Comparison of ENCODE assay signal across 21 cellular contexts in the genomic region with DNA sequence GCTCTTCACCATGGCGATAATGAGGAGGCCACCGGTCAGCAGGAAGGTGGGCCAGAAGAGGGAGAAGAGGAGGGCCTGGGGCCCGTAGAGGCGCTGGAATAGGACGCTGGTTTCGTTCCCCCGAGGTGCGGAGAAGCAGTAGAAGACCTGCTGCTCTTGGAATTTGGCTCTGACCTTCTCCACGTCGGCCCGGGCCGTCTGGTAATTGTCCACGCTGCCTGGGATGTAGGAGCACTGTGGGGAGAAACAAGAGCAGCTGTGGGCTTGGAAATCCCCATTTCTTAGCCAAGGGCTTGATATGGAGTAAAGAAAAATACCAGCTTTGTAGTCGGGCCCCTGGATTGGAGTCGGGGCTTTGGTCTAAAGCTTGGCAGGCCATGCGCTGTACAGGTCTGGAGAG. TPM values are rescaled to one million over a fixed set of nuclear protein-coding genes. Genes with fewer than 3 reads are reported as not detected.
DNase-seq lines count a peak whose midpoint lies in the region; ATAC-seq and TF ChIP-seq lines count a peak whose summit lies in the region.
"Had no signal": no experiment of that assay in that cellular context is flagged by ENCODE, and none has a peak within 500 bp of the region (broad histone marks: within the 10 kb centered on the region; RNA-seq: fewer than 3 reads in every experiment).

No MANE protein-coding gene starts in this region.

- no peaks in the 10 kb centered on the region for H4K20me1 ChIP-seq in GM23338 (replicated peaks; ENCODE audit: insufficient read depth)

- no peaks in the 10 kb centered on the region for H3K9me2 ChIP-seq in GM23338 (ENCODE audit: insufficient read depth)

- no peak overlapping the region for H3K4me3 ChIP-seq in GM23338
- H3K4me3 ChIP-seq in esophagus muscularis mucosa: no peak overlapping the region
- H3K4me3 ChIP-seq in neuronal stem cell (ENCODE audit: low read length in 2 of 2): no peak overlapping the region
- no peak overlapping the region for H3K4me3 ChIP-seq in sigmoid colon
- H3K4me3 ChIP-seq: A549; BLaER1 treated with 17β-estradiol and CSF1 and Interleukin-3, amounts not matched to agents 10 nM and 100 nM had no signal

- H2AFZ ChIP-seq in GM23338: peak overlapping the region; percentile 38; the same call in 1 of the 2 replicates
- no peak overlapping the region for H2AFZ ChIP-seq in neuronal stem cell (ENCODE audit: low read length)

- H3K4me1 ChIP-seq in GM23338 (ENCODE audit: insufficient read depth) (no peaks in the 10 kb centered on the region), esophagus muscularis mucosa (peaks cover 0 to 50% (median 34%) of the 10 kb centered on the region in 4 donors), neuronal stem cell (ENCODE audit: control insufficient read depth in 2 of 2, insufficient read depth in 1 of 2, low read depth in 1 of 2, low read length in 2 of 2) (no peaks in the 10 kb centered on the region), sigmoid colon (peaks cover 0 to 52% (median 37%) of the 10 kb centered on the region in 4 donors)
- H3K4me1 ChIP-seq: A549, Caco-2 had no signal

- no peaks in the 10 kb centered on the region for H3K79me1 ChIP-seq in neuronal stem cell (ENCODE audit: low read depth, low read length)

- H3K4ac ChIP-seq in neuronal stem cell (ENCODE audit: low read length): no peak overlapping the region

- peak overlapping the region; percentile 63 for H3K23ac ChIP-seq in neuronal stem cell (ENCODE audit: low read depth, low read length, poor library complexity)

- TF ChIP-seq POLR2A in esophagus muscularis mucosa (IDR thresholded peaks at IDR 0.05; ENCODE audit: low read depth) (no peak), sigmoid colon (IDR thresholded peaks at IDR 0.05) (no peak)

- no peak overlapping the region for H3K27ac Mint-ChIP-seq in GM23338
- H3K27ac Mint-ChIP-seq: B cell; CD4-positive, alpha-beta T cell; CD8-positive, alpha-beta T cell had no signal

- DNase-seq in GM23338 (ENCODE audit: low spot score): no peak
- DNase-seq in esophagus muscularis mucosa (ENCODE audit: extremely low spot score): no peak
- DNase-seq in neuronal stem cell (ENCODE audit: low spot score): no peak
- peak; percentile 67 for DNase-seq in sigmoid colon
- no peak for DNase-seq in NCI-H1694 (lab: John Stamatoyannopoulos, UW)
- DNase-seq in activated gamma-delta T cell (lab: John Stamatoyannopoulos, UW): no peak
- DNase-seq: AML-193; Caco-2; Calu3; CD4-positive, alpha-beta T cell; CD8-positive, alpha-beta T cell; DMS79 treated with DMSO at 0.1 percent for 48 hours; GF-D8 had no signal

- H2BK5ac ChIP-seq in neuronal stem cell (ENCODE audit: low read length): no peak overlapping the region

- H2BK120ac ChIP-seq in neuronal stem cell (ENCODE audit: low read depth, low read length): no peak overlapping the region

- peak overlapping the region; percentile 59 for H3K18ac ChIP-seq in neuronal stem cell (ENCODE audit: low read length)

- H3F3A ChIP-seq in GM23338 (replicated peaks; ENCODE audit: low read depth): no peaks in the 10 kb centered on the region

- WGBS in esophagus muscularis mucosa: 67% methylated on average over 14 of the region's 16 CpGs
- WGBS in neuronal stem cell (ENCODE audit: extremely low coverage in 2 of 2, insufficient read length in 2 of 2, insufficient replicate concordance in 1 of 2), 2 donors: no CpG with 5 or more reads among the region's 16 CpGs
- 85 to 90% methylated on average over 16 of the region's 16 CpGs for WGBS in sigmoid colon, 2 donors

- H3K27me3 Mint-ChIP-seq in GM23338 (ENCODE audit: insufficient read depth, low read depth, poor library complexity): peaks cover 7% of the 10 kb centered on the region
- H3K27me3 Mint-ChIP-seq: CD4-positive, alpha-beta T cell had no signal

- peak overlapping the region; percentile 45 for H2AK5ac ChIP-seq in neuronal stem cell (ENCODE audit: low read depth, low read length)

- no peak overlapping the region for H3K4me3 Mint-ChIP-seq in GM23338
- H3K4me3 Mint-ChIP-seq: B cell; CD4-positive, alpha-beta T cell; CD8-positive, alpha-beta T cell had no signal

- TF ChIP-seq EP300 in esophagus muscularis mucosa (IDR thresholded peaks at IDR 0.05) (no peak), sigmoid colon (IDR thresholded peaks at IDR 0.05) (no peak)

- no peak overlapping the region for H3K4me2 ChIP-seq in GM23338
- no peak overlapping the region for H3K4me2 ChIP-seq in neuronal stem cell (ENCODE audit: insufficient read depth, low read length, poor library complexity, severe bottlenecking)
- H3K4me2 ChIP-seq: A549; BLaER1 treated with 17β-estradiol and CSF1 and Interleukin-3, amounts not matched to agents 10 nM and 100 nM had no signal

- no peak overlapping the region for H4K91ac ChIP-seq in neuronal stem cell (ENCODE audit: low read depth, low read length, poor library complexity)

- no peak overlapping the region for H4K8ac ChIP-seq in neuronal stem cell (ENCODE audit: low read depth, low read length)

- H3K27ac ChIP-seq in GM23338 (ENCODE audit: low read depth): no peak overlapping the region
- H3K27ac ChIP-seq in esophagus muscularis mucosa (replicated peaks in 1 of 4): peak overlapping the region in 3 of 4 donors; percentile 10 to 19 (median 19)
- H3K27ac ChIP-seq in neuronal stem cell (replicated peaks; ENCODE audit: low read length): no peak overlapping the region
- H3K27ac ChIP-seq in sigmoid colon: peak overlapping the region; percentile 3 to 94 (median 34)
- H3K27ac ChIP-seq: 22Rv1; A549; BLaER1 treated with 17β-estradiol and CSF1 and Interleukin-3, amounts not matched to agents 10 nM and 100 nM; C4-2B had no signal

- H3K36me3 Mint-ChIP-seq in GM23338 (ENCODE audit: low read depth): no peaks in the 10 kb centered on the region
- H3K36me3 Mint-ChIP-seq: CD8-positive, alpha-beta T cell had no signal

- no peak overlapping the region for H2BK15ac ChIP-seq in neuronal stem cell (ENCODE audit: low read length)

- H3K79me2 ChIP-seq in GM23338 (replicated peaks; ENCODE audit: insufficient read depth): no peaks in the 10 kb centered on the region

- H3K9ac ChIP-seq in neuronal stem cell (ENCODE audit: low read depth, low read length, poor library complexity): peak overlapping the region; percentile 12
- H3K9ac ChIP-seq: BLaER1 treated with 17β-estradiol and CSF1 and Interleukin-3, amounts not matched to agents 10 nM and 100 nM had no signal

- H3K9me3 ChIP-seq in esophagus muscularis mucosa: no peaks in the 10 kb centered on the region
- H3K9me3 ChIP-seq in neuronal stem cell (replicated peaks in 1 of 2; ENCODE audit: control insufficient read depth in 2 of 2, insufficient read depth in 1 of 2, low read depth in 1 of 2, low read length in 2 of 2): no peaks in the 10 kb centered on the region
- no peaks in the 10 kb centered on the region for H3K9me3 ChIP-seq in sigmoid colon
- H3K9me3 ChIP-seq: A549, Caco-2 had no signal

- no peak for TF ChIP-seq CTCF in GM23338 (conservative IDR thresholded peaks at IDR 0.05; ENCODE audit: low read depth in 2 of 2)
- TF ChIP-seq CTCF in esophagus muscularis mucosa (IDR thresholded peaks at IDR 0.05): no peak
- no peak for TF ChIP-seq CTCF in sigmoid colon (IDR thresholded peaks at IDR 0.05)

- peaks cover 2% of the 10 kb centered on the region; the same call in 2 of the 3 replicates for H3K4me1 Mint-ChIP-seq in GM23338
- H3K4me1 Mint-ChIP-seq: B cell had no signal

- intact Hi-C loops in esophagus muscularis mucosa (cut with DNase I) (no loop called here), sigmoid colon (cut with DNase I) (no loop called here)

- H3K14ac ChIP-seq in neuronal stem cell (ENCODE audit: low read length): no peak overlapping the region

- no peak overlapping the region for H2BK12ac ChIP-seq in neuronal stem cell (ENCODE audit: low read length)

- H3K9me3 Mint-ChIP-seq in GM23338: peaks cover 11% of the 10 kb centered on the region; the same call in 2 of the 3 replicates
- H3K9me3 Mint-ChIP-seq: CD4-positive, alpha-beta T cell; CD8-positive, alpha-beta T cell had no signal

- ATAC-seq in GM23338: no peak
- ATAC-seq in HG03108 (IDR thresholded peaks at IDR 0.05; ENCODE audit: unreplicated experiment): no peak
- no peak for ATAC-seq in HG03439 (IDR thresholded peaks at IDR 0.05; ENCODE audit: unreplicated experiment)
- ATAC-seq: A549; CD8-positive, alpha-beta T cell had no signal

- H3K36me3 ChIP-seq in GM23338 (ENCODE audit: insufficient read depth) (no peaks in the 10 kb centered on the region), esophagus muscularis mucosa (peaks cover 0 to 52% (median 31%) of the 10 kb centered on the region in 4 donors), neuronal stem cell (replicated peaks in 1 of 2; ENCODE audit: control insufficient read depth in 2 of 2, insufficient read depth in 2 of 2, low read length in 2 of 2) (no peaks in the 10 kb centered on the region), sigmoid colon (peaks cover 5 to 48% (median 25%) of the 10 kb centered on the region in 4 donors)

- H3K27me3 ChIP-seq in GM23338 (ENCODE audit: insufficient read depth) (no peaks in the 10 kb centered on the region), esophagus muscularis mucosa (no peaks in the 10 kb centered on the region), neuronal stem cell (ENCODE audit: control insufficient read depth in 3 of 3, insufficient read depth in 3 of 3, low read depth in 1 of 3, low read length in 3 of 3) (no peaks in the 10 kb centered on the region), sigmoid colon (no peaks in the 10 kb centered on the region)
- H3K27me3 ChIP-seq: BLaER1 treated with 17β-estradiol and CSF1 and Interleukin-3, amounts not matched to agents 10 nM and 100 nM had no signal

TF ChIP-seq in GM23338, 12 proteins besides CTCF, POLR2A, EP300 and RAD21 (continues in another document):
- TF ChIP-seq EZH2 (IDR thresholded peaks at IDR 0.05; ENCODE audit: low read depth, unreplicated experiment): no peak
- TF ChIP-seq NANOG (IDR thresholded peaks at IDR 0.05; ENCODE audit: borderline replicate concordance): no peak

RNA-seq across cellular contexts. Expression of gene KCNMB1, which starts 10.4 kb away (rescaled TPM):
- total RNA-seq in GM23338 (2014; rRNA removed; shearing (Covaris generic)): 0.17 and 0.23 TPM in 2 replicates
- 0.19 and 0.26 TPM in 2 replicates for polyA plus RNA-seq in GM23338 (2016; fragmentation: Nextera tagmentation; extraction: Ambion mirVana)
- 10 to 100 TPM; 45.6 to 83.0 (median 78.8) TPM for total RNA-seq in esophagus muscularis mucosa
- polyA plus RNA-seq in neuronal stem cell (2013, experiment 1 of 2): 0.10 TPM
- 0.07 TPM for polyA plus RNA-seq in neuronal stem cell (2013, experiment 2 of 2)
- total RNA-seq in sigmoid colon: 10 to 100 TPM; 38.6 to 59.8 (median 44.6) TPM
- 1 to 10 TPM in 2 of 3 donors, under 1 TPM in 1; 0.46 to 6.8 (median 1.2) TPM for polyA plus RNA-seq in sigmoid colon
- total RNA-seq: A172; B cell; Caco-2; Calu3; CD8-positive, alpha-beta T cell had no signal
- polyA plus RNA-seq: A549 had no signal

Comparison
In these comparisons a context has a peak if more than half of its experiments do, and no peak if none do; other contexts are left out.
1. H3K27ac ChIP-seq: peak in esophagus muscularis mucosa (3 of 4) and sigmoid colon (4 of 4); none in GM23338 (single experiment) and neuronal stem cell (single experiment).
2. RNA of gene KCNMB1, which starts 10.4 kb away (total RNA-seq): 45.6 to 83.0 TPM in esophagus muscularis mucosa and 38.6 to 59.8 TPM in sigmoid colon; 0.17 to 0.23 TPM in GM23338; every median in the first group is over 10 times any median in the second.